1 cellular context compared by ENCODE assay signal in the genomic region with DNA sequence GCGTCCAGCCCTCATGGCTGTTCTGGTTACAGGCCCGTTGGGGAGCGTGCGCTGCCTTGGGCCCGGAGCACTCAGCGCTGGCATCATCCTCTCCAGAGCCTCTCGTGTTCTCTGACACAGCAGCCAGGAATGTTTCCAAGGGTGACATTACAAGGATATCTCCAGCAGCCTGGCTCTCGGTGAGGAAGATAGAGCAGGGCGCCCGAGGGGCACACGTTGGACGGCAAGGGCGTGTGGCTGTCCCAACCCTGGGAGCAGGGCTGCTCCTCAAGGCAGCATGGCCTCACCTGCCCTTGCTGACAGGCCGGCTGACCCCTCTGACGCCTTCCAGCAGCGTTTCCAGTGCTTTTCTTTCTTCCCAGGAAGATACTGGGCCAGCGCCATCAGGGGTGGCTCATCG.
TF ChIP-seq lines count a peak whose summit lies in the region.

No MANE protein-coding gene starts in this region.

TF ChIP-seq in H1, 55 proteins besides CTCF, POLR2A, EP300 and RAD21:
- TF ChIP-seq ZNF274 (IDR thresholded peaks at IDR 0.05; ENCODE audit: borderline replicate concordance, extremely low read depth, low read length): no peak
- no peak for TF ChIP-seq SAP30 (IDR thresholded peaks at IDR 0.05; ENCODE audit: insufficient read depth, insufficient replicate concordance, low read length)
- TF ChIP-seq, protein P1, sequence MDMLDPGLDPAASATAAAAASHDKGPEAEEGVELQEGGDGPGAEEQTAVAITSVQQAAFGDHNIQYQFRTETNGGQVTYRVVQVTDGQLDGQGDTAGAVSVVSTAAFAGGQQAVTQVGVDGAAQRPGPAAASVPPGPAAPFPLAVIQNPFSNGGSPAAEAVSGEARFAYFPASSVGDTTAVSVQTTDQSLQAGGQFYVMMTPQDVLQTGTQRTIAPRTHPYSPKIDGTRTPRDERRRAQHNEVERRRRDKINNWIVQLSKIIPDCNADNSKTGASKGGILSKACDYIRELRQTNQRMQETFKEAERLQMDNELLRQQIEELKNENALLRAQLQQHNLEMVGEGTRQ (IDR thresholded peaks at IDR 0.05; ENCODE audit: low read length): no peak
- TF ChIP-seq CHD1 (IDR thresholded peaks at IDR 0.05; ENCODE audit: low read depth, low read length): no peak
TF ChIP-seq in H1: peak in this region for 0.
